Comparison of ENCODE assay signal across 1 cellular context in the genomic region with DNA sequence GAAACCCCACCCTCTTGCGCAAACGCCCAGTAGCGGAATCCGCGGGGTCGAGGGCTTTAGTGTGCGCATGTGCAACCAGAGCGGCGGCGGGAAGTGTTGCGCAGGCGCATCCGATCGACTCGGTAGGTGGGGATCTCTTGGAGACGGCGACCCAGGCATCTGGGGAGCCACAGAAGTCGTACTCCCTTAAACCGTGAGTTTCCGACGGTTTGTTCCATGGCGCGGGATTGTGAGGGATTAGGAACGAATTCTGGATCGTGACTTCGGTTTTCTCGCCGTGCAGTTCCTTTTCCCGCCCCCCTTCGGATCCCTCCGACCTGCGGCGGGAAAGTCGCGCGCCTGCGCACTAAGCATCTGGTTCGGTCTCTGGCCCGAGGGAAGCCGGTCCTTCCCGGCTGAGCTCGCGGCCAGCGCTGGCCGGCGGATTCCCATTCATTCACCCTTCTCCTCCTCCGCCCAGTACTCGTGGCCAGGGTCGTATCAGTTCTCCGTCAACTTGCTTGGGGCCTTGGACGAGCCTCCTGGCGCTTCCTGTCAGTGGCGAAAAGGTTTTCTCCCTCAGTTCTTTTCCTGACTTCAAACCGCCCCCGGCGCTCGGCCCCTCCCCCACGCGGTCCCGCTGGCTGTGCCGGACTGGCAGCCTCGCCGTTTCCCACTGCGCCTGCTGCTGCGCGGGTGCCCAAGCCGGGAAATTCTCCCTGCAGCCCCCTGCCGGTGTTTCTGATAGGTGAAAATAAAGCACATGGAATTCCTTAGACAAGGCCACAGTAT.
TF ChIP-seq lines count a peak whose summit lies in the region.

TSS of gene CDC7 (plus strand) at position 96 of the 771 bp plus-strand sequence. CDS start 866 bp downstream, outside the sequence.

TF ChIP-seq in WTC11, 78 proteins besides CTCF, POLR2A, EP300 and RAD21 (continued from another document):
- no peak for TF ChIP-seq ERG (CRISPR knock-in tag; IDR thresholded peaks at IDR 0.05)
- TF ChIP-seq, protein P1, sequence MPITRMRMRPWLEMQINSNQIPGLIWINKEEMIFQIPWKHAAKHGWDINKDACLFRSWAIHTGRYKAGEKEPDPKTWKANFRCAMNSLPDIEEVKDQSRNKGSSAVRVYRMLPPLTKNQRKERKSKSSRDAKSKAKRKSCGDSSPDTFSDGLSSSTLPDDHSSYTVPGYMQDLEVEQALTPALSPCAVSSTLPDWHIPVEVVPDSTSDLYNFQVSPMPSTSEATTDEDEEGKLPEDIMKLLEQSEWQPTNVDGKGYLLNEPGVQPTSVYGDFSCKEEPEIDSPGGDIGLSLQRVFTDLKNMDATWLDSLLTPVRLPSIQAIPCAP (CRISPR knock-in tag; IDR thresholded peaks at IDR 0.05), result no peak
